In genomic region chr4:150771374-150771773, GRCh38 we compare ENCODE assay signal across 19 cellular contexts.
DNase-seq lines count a peak whose midpoint lies in the region; ATAC-seq, FAIRE-seq and TF ChIP-seq lines count a peak whose summit lies in the region.
"Had no signal": no experiment of that assay in that cellular context is flagged by ENCODE, and none has a peak within 500 bp of the region (broad histone marks: within the 10 kb centered on the region; RNA-seq: fewer than 3 reads in every experiment).

No MANE protein-coding gene starts in this region.

- H3K9me1 ChIP-seq in K562 (ENCODE audit: control insufficient read depth, insufficient read depth, low read length) = no peaks in the 10 kb centered on the region

- no peak overlapping the region for H3K4me2 ChIP-seq in K562 (ENCODE audit: insufficient read depth, low read length)
- H3K4me2 ChIP-seq: GM23338 had no signal

- H4K20me1 ChIP-seq in K562 (replicated peaks; ENCODE audit: control insufficient read depth, insufficient read depth, low read length) = no peaks in the 10 kb centered on the region

- WGBS in K562 (ENCODE audit: insufficient coverage, low coverage, missing lambda C conversion rate) = 14% methylated on average over 1 of the region's 1 CpG

- no peak for TF ChIP-seq RAD21 in K562 (CRISPR knock-in tag; conservative IDR thresholded peaks at IDR 0.05 in 1 of 2, IDR thresholded peaks at IDR 0.05 in 1 of 2)

- H3K79me2 ChIP-seq in K562 (ENCODE audit: control insufficient read depth, insufficient read depth, low read length) = no peaks in the 10 kb centered on the region

- CTCF ChIA-PET in K562 (lab: Yijun Ruan, JAX; ENCODE audit: low intra/inter-chr PET ratio) = no interaction called here

- TF ChIP-seq EP300 in K562 (IDR thresholded peaks at IDR 0.05; ENCODE audit: low read length) = no peak

- no TSS peak for BruUV-seq in K562 (replicated peaks; lab: Mats Ljungman, UMichigan)

- in situ Hi-C loops in K562 (cut with MboI) = no loop called here

- H3K9me3 ChIP-seq in K562 (replicated peaks; ENCODE audit: control insufficient read depth, insufficient read depth, low read depth, low read length) = no peaks in the 10 kb centered on the region

- intact Hi-C loops in K562 (cut with micrococcal nuclease) = loop anchor here (10.0 kb wide), 1 partner anchor 477 kb away; no protein-coding TSS in a partner anchor

- H3K4me1 ChIP-seq in K562 (replicated peaks in 1 of 2; ENCODE audit: control insufficient read depth in 2 of 2, insufficient read depth in 2 of 2, low read length in 2 of 2) = peaks cover 0 to 20% of the 10 kb centered on the region in 2 experiments; a peak in 2 of 5 replicates

- TF ChIP-seq POLR2A in K562 (conservative IDR thresholded peaks at IDR 0.05) = no peak

- H2AFZ ChIP-seq in K562 (ENCODE audit: low read depth, low read length) = no peak overlapping the region
- H2AFZ ChIP-seq: GM23338 had no signal

- H3K27ac ChIP-seq in C4-2B (peak overlapping the region; percentile 55), K562 (ENCODE audit: extremely low read depth, low read depth, low read length) (no peak overlapping the region)

- H3K4me3 ChIP-seq in K562 = no peak overlapping the region
- H3K4me3 ChIP-seq: GM12878, GM23338 had no signal

- TF ChIP-seq CTCF in C4-2B (conservative IDR thresholded peaks at IDR 0.05) (no peak), K562 (IDR thresholded peaks at IDR 0.05 in 2 of 3, conservative IDR thresholded peaks at IDR 0.05 in 1 of 3; ENCODE audit: insufficient read depth in 2 of 3, low read depth in 1 of 3, low read length in 3 of 3) (no peak)

- ATAC-seq in K562 = no peak
- ATAC-seq in GM19324 (IDR thresholded peaks at IDR 0.05; ENCODE audit: low FRiP score, unreplicated experiment) = no peak
- ATAC-seq in GM21576 (IDR thresholded peaks at IDR 0.05; ENCODE audit: unreplicated experiment) = no peak
- no peak for ATAC-seq in GM19035 (IDR thresholded peaks at IDR 0.05; ENCODE audit: unreplicated experiment)
- ATAC-seq: GM12878, GM23338, HCT116 had no signal

- peaks cover 5% of the 10 kb centered on the region; the same call in 2 of the 3 replicates for H3K36me3 ChIP-seq in K562 (ENCODE audit: control insufficient read depth, insufficient read depth, low read length)

- H3K9ac ChIP-seq in K562 (ENCODE audit: insufficient read depth in 1 of 2, low read depth in 2 of 2, low read length in 2 of 2) = no peak overlapping the region

- DNase-seq in GM19239 (ENCODE audit: insufficient read length, low spot score) = no peak
- DNase-seq in K562 (ENCODE audit: extremely low read depth in 1 of 4, low spot score in 3 of 4) = peak in 3 of 4 experiments; percentile 6 to 20 (median 10)
- DNase-seq in myocyte (ENCODE audit: low read depth) = peak; percentile 5
- DNase-seq: C1 segment of cervical spinal cord; CD4-positive, alpha-beta T cell; CD8-positive, alpha-beta memory T cell; DMS 273 treated with DMSO at 0.1 percent for 48 hours; DMS79; EL; GDM1; H9 had no signal

- FAIRE-seq in GM19239 (lab: Jason Lieb, UNC) = peak; percentile 23
- no peak for FAIRE-seq in K562 (lab: Jason Lieb, UNC)
- FAIRE-seq: D721Med, GM12878 had no signal

- H3K27me3 ChIP-seq in K562 (ENCODE audit: control insufficient read depth in 2 of 2, insufficient read depth in 2 of 2, low read length in 2 of 2) = no peaks in the 10 kb centered on the region

- POLR2A ChIA-PET in K562 (lab: Yijun Ruan, JAX) = interaction anchor here (0.7 kb wide), 1 partner anchor 20 kb away, joined by 3 read pairs; no protein-coding TSS in a partner anchor

TF ChIP-seq in K562, 482 proteins besides CTCF, POLR2A, EP300 and RAD21 (continues in another document):
- TF ChIP-seq OTX1 (CRISPR knock-in tag; IDR thresholded peaks at IDR 0.05) = no peak
- no peak for TF ChIP-seq USF1 (CRISPR knock-in tag; IDR thresholded peaks at IDR 0.05)
- no peak for TF ChIP-seq ZNF217 (CRISPR knock-in tag; IDR thresholded peaks at IDR 0.05)
- no peak for TF ChIP-seq EZH2 (IDR thresholded peaks at IDR 0.05; ENCODE audit: borderline replicate concordance, low read depth, low read length)
- TF ChIP-seq GMEB1 (CRISPR knock-in tag; IDR thresholded peaks at IDR 0.05) = no peak
- no peak for TF ChIP-seq STAG1 (CRISPR knock-in tag; IDR thresholded peaks at IDR 0.05; ENCODE audit: borderline replicate concordance)
- no peak for TF ChIP-seq ZNF431 (CRISPR knock-in tag; IDR thresholded peaks at IDR 0.05)
- TF ChIP-seq ETV6 (IDR thresholded peaks at IDR 0.05; ENCODE audit: borderline replicate concordance in 1 of 2, low read depth in 2 of 2, low read length in 1 of 2) = no peak
- no peak for TF ChIP-seq ETV6 (CRISPR knock-in tag; IDR thresholded peaks at IDR 0.05; ENCODE audit: borderline replicate concordance)
- no peak for TF ChIP-seq FOXK2 (conservative IDR thresholded peaks at IDR 0.05 in 1 of 2, IDR thresholded peaks at IDR 0.05 in 1 of 2; ENCODE audit: low read depth in 2 of 2)
- TF ChIP-seq ARID1B (IDR thresholded peaks at IDR 0.05) = peak; percentile 53
- no peak for TF ChIP-seq NFYB (IDR thresholded peaks at IDR 0.05; ENCODE audit: extremely low read depth, insufficient read length)
- TF ChIP-seq CBFA2T3 (IDR thresholded peaks at IDR 0.05) = peak; percentile 80
- no peak for TF ChIP-seq RFX7 (CRISPR knock-in tag; IDR thresholded peaks at IDR 0.05)
- TF ChIP-seq HNRNPK (IDR thresholded peaks at IDR 0.05; ENCODE audit: low read depth, low read length, poor library complexity, severe bottlenecking) = no peak
- peak; percentile 47 for TF ChIP-seq TCF3 (CRISPR knock-in tag; IDR thresholded peaks at IDR 0.05)
- TF ChIP-seq TRIM24 (IDR thresholded peaks at IDR 0.05) = peak in 1 of 2 experiments; percentile 29; a peak in 1 of 4 replicates
- no peak for TF ChIP-seq ZNF639 (CRISPR knock-in tag; conservative IDR thresholded peaks at IDR 0.05 in 1 of 2, IDR thresholded peaks at IDR 0.05 in 1 of 2)
- no peak for TF ChIP-seq RBM25 (IDR thresholded peaks at IDR 0.05; ENCODE audit: low read depth, low read length, severe bottlenecking)
- TF ChIP-seq ELK3 (CRISPR knock-in tag; IDR thresholded peaks at IDR 0.05) = no peak
- TF ChIP-seq BACH1 (tag; IDR thresholded peaks at IDR 0.05) = no peak
- TF ChIP-seq THRAP3 (IDR thresholded peaks at IDR 0.05; ENCODE audit: borderline replicate concordance) = no peak
- TF ChIP-seq SNRNP70 (optimal IDR thresholded peaks at IDR 0.05; ENCODE audit: low read depth, low read length) = no peak
- peak; percentile 56 for TF ChIP-seq TEAD4 (IDR thresholded peaks at IDR 0.05; ENCODE audit: low read length)
- TF ChIP-seq TEAD4 (CRISPR knock-in tag; IDR thresholded peaks at IDR 0.05; ENCODE audit: borderline replicate concordance) = no peak
